In the genomic region with DNA sequence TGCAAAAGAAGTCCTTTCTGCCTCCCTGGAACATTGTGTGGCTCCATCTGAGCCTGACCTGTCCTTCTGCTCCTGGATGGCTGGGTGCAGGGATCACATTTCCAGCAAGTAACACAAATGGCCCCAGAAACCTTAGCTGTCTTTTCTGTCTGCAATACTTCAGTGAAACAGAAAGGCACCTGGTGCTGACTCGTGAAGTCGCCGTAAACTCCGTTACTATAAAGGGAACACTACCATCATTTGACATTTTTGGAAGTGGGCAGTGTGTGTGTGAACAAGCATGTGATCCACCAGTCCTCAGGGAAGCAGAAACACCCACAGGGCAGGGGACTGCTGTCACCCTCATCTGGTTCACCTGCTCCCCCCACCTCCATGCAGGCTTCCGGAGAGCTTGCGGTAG, we compare ENCODE assay signal across 23 cellular contexts. TPM values are rescaled to one million over a fixed set of nuclear protein-coding genes. Genes with fewer than 3 reads are reported as not detected.
A peak's percentile ranks its signal among the peaks of the same experiment; 100 is the strongest.
DNase-seq lines count a peak whose midpoint lies in the region; ATAC-seq and TF ChIP-seq lines count a peak whose summit lies in the region.
"Had no signal": no experiment of that assay in that cellular context is flagged by ENCODE, and none has a peak within 500 bp of the region (broad histone marks: within the 10 kb centered on the region; RNA-seq: fewer than 3 reads in every experiment).

No MANE protein-coding gene starts in this region.

- no peak overlapping the region for H3K4me3 ChIP-seq in BLaER1 treated with 17β-estradiol and CSF1 and Interleukin-3, amounts not matched to agents 10 nM and 100 nM
- peak overlapping the region; percentile 38 for H3K4me3 ChIP-seq in MM.1S (ENCODE audit: low read length)
- H3K4me3 ChIP-seq in left ventricle myocardium inferior: no peak overlapping the region
- no peak overlapping the region for H3K4me3 ChIP-seq in psoas muscle
- H3K4me3 ChIP-seq: dorsolateral prefrontal cortex, smooth muscle cell, upper lobe of right lung had no signal

- peak; percentile 88 to 91 (median 90) for ATAC-seq in psoas muscle
- ATAC-seq: upper lobe of right lung had no signal

- H3K9ac ChIP-seq in BLaER1 treated with 17β-estradiol and CSF1 and Interleukin-3, amounts not matched to agents 10 nM and 100 nM: no peak overlapping the region
- peak overlapping the region; percentile 51 for H3K9ac ChIP-seq in MM.1S (ENCODE audit: low read length)
- H3K9ac ChIP-seq: SK-N-SH had no signal

- H3K9me2 ChIP-seq in MM.1S (replicated peaks; ENCODE audit: insufficient read depth, low read length): no peaks in the 10 kb centered on the region
- H3K9me2 ChIP-seq: SK-N-SH had no signal

- WGBS in psoas muscle, 3 donors: 33 to 65% (median 52%) methylated on average over 6 of the region's 6 CpGs

- peaks cover 42 to 57% (median 48%) of the 10 kb centered on the region in 10 experiments for H3K4me1 ChIP-seq in BLaER1 treated with 17β-estradiol and CSF1 and Interleukin-3, amounts not matched to agents 10 nM and 100 nM
- H3K4me1 ChIP-seq in MM.1S (ENCODE audit: low read length): peaks cover 30% of the 10 kb centered on the region
- H3K4me1 ChIP-seq in left ventricle myocardium inferior: peaks cover 73% of the 10 kb centered on the region
- H3K4me1 ChIP-seq in psoas muscle: peaks cover 28% of the 10 kb centered on the region

- H3K36me3 ChIP-seq in BLaER1 treated with 17β-estradiol and CSF1 and Interleukin-3, amounts not matched to agents 10 nM and 100 nM: peaks cover 0 to 30% (median 0%) of the 10 kb centered on the region in 11 experiments; a peak in 4 of 22 replicates
- H3K36me3 ChIP-seq in MM.1S (replicated peaks; ENCODE audit: insufficient read depth, low read length): no peaks in the 10 kb centered on the region
- peaks cover 26% of the 10 kb centered on the region for H3K36me3 ChIP-seq in left ventricle myocardium inferior
- peaks cover 0 to 31% of the 10 kb centered on the region in 2 donors for H3K36me3 ChIP-seq in psoas muscle (ENCODE audit: insufficient read depth in 1 of 2, low read depth in 1 of 2)

- no peaks in the 10 kb centered on the region for H3K27me3 ChIP-seq in BLaER1 treated with 17β-estradiol and CSF1 and Interleukin-3, amounts not matched to agents 10 nM and 100 nM
- H3K27me3 ChIP-seq in MM.1S (replicated peaks; ENCODE audit: insufficient read depth, low read length) (peaks cover 12% of the 10 kb centered on the region; the same call in 1 of the 2 replicates), left ventricle myocardium inferior (ENCODE audit: low read depth) (no peaks in the 10 kb centered on the region), psoas muscle (ENCODE audit: insufficient read depth in 3 of 3, low read length in 2 of 3) (no peaks in the 10 kb centered on the region)
- H3K27me3 ChIP-seq: dorsolateral prefrontal cortex, upper lobe of right lung had no signal

- H3K4me2 ChIP-seq in BLaER1 treated with 17β-estradiol and CSF1 and Interleukin-3, amounts not matched to agents 10 nM and 100 nM: peak overlapping the region in 8 of 11 experiments; percentile 19 to 53 (median 35); a peak in 10 of 22 replicates
- H3K4me2 ChIP-seq in MM.1S (ENCODE audit: low read depth, low read length): peak overlapping the region; percentile 84
- H3K4me2 ChIP-seq: SK-N-SH, smooth muscle cell had no signal

- intact Hi-C loops in left ventricle myocardium inferior (cut with micrococcal nuclease) (no loop called here), psoas muscle (cut with DNase I) (no loop called here)

- H4K20me1 ChIP-seq in BLaER1 treated with 17β-estradiol and CSF1 and Interleukin-3, amounts not matched to agents 10 nM and 100 nM: no peaks in the 10 kb centered on the region
- H4K20me1 ChIP-seq in MM.1S (ENCODE audit: insufficient read depth, low read length): no peaks in the 10 kb centered on the region

- no peaks in the 10 kb centered on the region for H3K9me3 ChIP-seq in BLaER1 treated with 17β-estradiol and CSF1 and Interleukin-3, amounts not matched to agents 10 nM and 100 nM (replicated peaks in 1 of 11)
- H3K9me3 ChIP-seq in MM.1S (replicated peaks; ENCODE audit: insufficient read depth, low read length): no peaks in the 10 kb centered on the region
- no peaks in the 10 kb centered on the region for H3K9me3 ChIP-seq in left ventricle myocardium inferior (replicated peaks)
- no peaks in the 10 kb centered on the region for H3K9me3 ChIP-seq in psoas muscle
- H3K9me3 ChIP-seq: SK-N-SH, upper lobe of right lung had no signal

- H2AFZ ChIP-seq in MM.1S (ENCODE audit: low read length): peak overlapping the region; percentile 77

- DNase-seq in MM.1S (peak; percentile 65), left ventricle myocardium inferior (no peak), psoas muscle (no peak), germinal center (ENCODE audit: low spot score) (no peak), iPS-NIHi11 (ENCODE audit: low spot score) (no peak), NCI-H1694 treated with DMSO at 0.1 percent for 48 hours (lab: John Stamatoyannopoulos, UW) (no peak)
- DNase-seq: activated CD4-positive, alpha-beta memory T cell treated with anti-CD3 and anti-CD28 coated beads, Interleukin-2, amount 10 ng/mL, durations not matched to agents 7 days and 5 days; activated CD4-positive, CD25-positive, alpha-beta regulatory T cell treated with anti-CD3 and anti-CD28 coated beads, Interleukin-2, amount 50 U/mL, for 72 hours; DMS79; dorsolateral prefrontal cortex; GDM1; H7; kidney glomerular epithelial cell; mesendoderm; NCI-H1092; NCI-H187 treated with DMSO at 0.1 percent for 48 hours; NCI-H69; SK-N-SH; substantia nigra; upper lobe of right lung had no signal

- no peaks in the 10 kb centered on the region for H3K79me2 ChIP-seq in MM.1S (ENCODE audit: low read length)

- H3F3A ChIP-seq in MM.1S (ENCODE audit: insufficient read depth, low read length): peaks cover 22% of the 10 kb centered on the region; the same call in 1 of the 2 replicates

- no peak overlapping the region for H3K27ac ChIP-seq in BLaER1 treated with 17β-estradiol and CSF1 and Interleukin-3, amounts not matched to agents 10 nM and 100 nM
- H3K27ac ChIP-seq in MM.1S (ENCODE audit: low read length): peak overlapping the region; percentile 88
- H3K27ac ChIP-seq in left ventricle myocardium inferior (replicated peaks): peak overlapping the region; percentile 84
- peak overlapping the region; percentile 75 for H3K27ac ChIP-seq in psoas muscle
- H3K27ac ChIP-seq: C4-2B, upper lobe of right lung had no signal

- TF ChIP-seq CTCF in MM.1S (IDR thresholded peaks at IDR 0.05; ENCODE audit: low read length) (no peak), left ventricle myocardium inferior (IDR thresholded peaks at IDR 0.05; ENCODE audit: borderline replicate concordance) (no peak), psoas muscle (IDR thresholded peaks at IDR 0.05) (no peak)

RNA-seq across cellular contexts. Expression of a gene that starts 23.9 kb away (rescaled TPM):
- 233 TPM for total RNA-seq in left ventricle myocardium inferior
- total RNA-seq in psoas muscle: 100 to 1,000 TPM in 3 of 4 donors, 10 to 100 TPM in 1; 92.3 to 205 (median 141) TPM
- polyA plus RNA-seq in psoas muscle: 100 to 1,000 TPM; 161 to 239 (median 174) TPM

RNA-seq across cellular contexts. Expression of a gene that starts 44.3 kb away (rescaled TPM):
- 3.5 TPM for total RNA-seq in left ventricle myocardium inferior
- total RNA-seq in psoas muscle: 1 to 10 TPM; 1.9 to 3.1 (median 2.2) TPM
- polyA plus RNA-seq in psoas muscle: 1 to 10 TPM in 2 of 3 donors, under 1 TPM in 1; 0.74 to 1.1 (median 1.0) TPM

RNA-seq across cellular contexts. Expression of a gene that starts 52.3 kb away (rescaled TPM):
- 51.1 TPM for total RNA-seq in left ventricle myocardium inferior
- total RNA-seq in psoas muscle: 100 to 1,000 TPM in 2 of 4 donors, 10 to 100 TPM in 2; 42.8 to 129 (median 101) TPM
- 100 to 1,000 TPM in 2 of 3 donors, 10 to 100 TPM in 1; 80.1 to 201 (median 159) TPM for polyA plus RNA-seq in psoas muscle

Comparison
In these comparisons a context has a peak if more than half of its experiments do, and no peak if none do; other contexts are left out.
1. H3K27ac ChIP-seq: peak in MM.1S (single experiment), left ventricle myocardium inferior (single experiment) and psoas muscle (single experiment); none in BLaER1 treated with 17β-estradiol and CSF1 and Interleukin-3, amounts not matched to agents 10 nM and 100 nM (0 of 11).